In genomic region chr16:31476305-31477219, GRCh38 we compare ENCODE assay signal across 1 cellular context.
TF ChIP-seq lines count a peak whose summit lies in the region.

No MANE protein-coding gene starts in this region.

TF ChIP-seq in H1, 55 proteins besides CTCF, POLR2A, EP300 and RAD21:
- TF ChIP-seq PHF8 (conservative IDR thresholded peaks at IDR 0.05; ENCODE audit: low read depth, low read length): peak; percentile 77
- no peak for TF ChIP-seq HDAC2 (IDR thresholded peaks at IDR 0.05; ENCODE audit: borderline replicate concordance in 1 of 2, low read depth in 2 of 2, low read length in 2 of 2)
- TF ChIP-seq KDM4A (IDR thresholded peaks at IDR 0.05; ENCODE audit: low read depth, low read length, severe bottlenecking): peak; percentile 84
- TF ChIP-seq, protein P1, sequence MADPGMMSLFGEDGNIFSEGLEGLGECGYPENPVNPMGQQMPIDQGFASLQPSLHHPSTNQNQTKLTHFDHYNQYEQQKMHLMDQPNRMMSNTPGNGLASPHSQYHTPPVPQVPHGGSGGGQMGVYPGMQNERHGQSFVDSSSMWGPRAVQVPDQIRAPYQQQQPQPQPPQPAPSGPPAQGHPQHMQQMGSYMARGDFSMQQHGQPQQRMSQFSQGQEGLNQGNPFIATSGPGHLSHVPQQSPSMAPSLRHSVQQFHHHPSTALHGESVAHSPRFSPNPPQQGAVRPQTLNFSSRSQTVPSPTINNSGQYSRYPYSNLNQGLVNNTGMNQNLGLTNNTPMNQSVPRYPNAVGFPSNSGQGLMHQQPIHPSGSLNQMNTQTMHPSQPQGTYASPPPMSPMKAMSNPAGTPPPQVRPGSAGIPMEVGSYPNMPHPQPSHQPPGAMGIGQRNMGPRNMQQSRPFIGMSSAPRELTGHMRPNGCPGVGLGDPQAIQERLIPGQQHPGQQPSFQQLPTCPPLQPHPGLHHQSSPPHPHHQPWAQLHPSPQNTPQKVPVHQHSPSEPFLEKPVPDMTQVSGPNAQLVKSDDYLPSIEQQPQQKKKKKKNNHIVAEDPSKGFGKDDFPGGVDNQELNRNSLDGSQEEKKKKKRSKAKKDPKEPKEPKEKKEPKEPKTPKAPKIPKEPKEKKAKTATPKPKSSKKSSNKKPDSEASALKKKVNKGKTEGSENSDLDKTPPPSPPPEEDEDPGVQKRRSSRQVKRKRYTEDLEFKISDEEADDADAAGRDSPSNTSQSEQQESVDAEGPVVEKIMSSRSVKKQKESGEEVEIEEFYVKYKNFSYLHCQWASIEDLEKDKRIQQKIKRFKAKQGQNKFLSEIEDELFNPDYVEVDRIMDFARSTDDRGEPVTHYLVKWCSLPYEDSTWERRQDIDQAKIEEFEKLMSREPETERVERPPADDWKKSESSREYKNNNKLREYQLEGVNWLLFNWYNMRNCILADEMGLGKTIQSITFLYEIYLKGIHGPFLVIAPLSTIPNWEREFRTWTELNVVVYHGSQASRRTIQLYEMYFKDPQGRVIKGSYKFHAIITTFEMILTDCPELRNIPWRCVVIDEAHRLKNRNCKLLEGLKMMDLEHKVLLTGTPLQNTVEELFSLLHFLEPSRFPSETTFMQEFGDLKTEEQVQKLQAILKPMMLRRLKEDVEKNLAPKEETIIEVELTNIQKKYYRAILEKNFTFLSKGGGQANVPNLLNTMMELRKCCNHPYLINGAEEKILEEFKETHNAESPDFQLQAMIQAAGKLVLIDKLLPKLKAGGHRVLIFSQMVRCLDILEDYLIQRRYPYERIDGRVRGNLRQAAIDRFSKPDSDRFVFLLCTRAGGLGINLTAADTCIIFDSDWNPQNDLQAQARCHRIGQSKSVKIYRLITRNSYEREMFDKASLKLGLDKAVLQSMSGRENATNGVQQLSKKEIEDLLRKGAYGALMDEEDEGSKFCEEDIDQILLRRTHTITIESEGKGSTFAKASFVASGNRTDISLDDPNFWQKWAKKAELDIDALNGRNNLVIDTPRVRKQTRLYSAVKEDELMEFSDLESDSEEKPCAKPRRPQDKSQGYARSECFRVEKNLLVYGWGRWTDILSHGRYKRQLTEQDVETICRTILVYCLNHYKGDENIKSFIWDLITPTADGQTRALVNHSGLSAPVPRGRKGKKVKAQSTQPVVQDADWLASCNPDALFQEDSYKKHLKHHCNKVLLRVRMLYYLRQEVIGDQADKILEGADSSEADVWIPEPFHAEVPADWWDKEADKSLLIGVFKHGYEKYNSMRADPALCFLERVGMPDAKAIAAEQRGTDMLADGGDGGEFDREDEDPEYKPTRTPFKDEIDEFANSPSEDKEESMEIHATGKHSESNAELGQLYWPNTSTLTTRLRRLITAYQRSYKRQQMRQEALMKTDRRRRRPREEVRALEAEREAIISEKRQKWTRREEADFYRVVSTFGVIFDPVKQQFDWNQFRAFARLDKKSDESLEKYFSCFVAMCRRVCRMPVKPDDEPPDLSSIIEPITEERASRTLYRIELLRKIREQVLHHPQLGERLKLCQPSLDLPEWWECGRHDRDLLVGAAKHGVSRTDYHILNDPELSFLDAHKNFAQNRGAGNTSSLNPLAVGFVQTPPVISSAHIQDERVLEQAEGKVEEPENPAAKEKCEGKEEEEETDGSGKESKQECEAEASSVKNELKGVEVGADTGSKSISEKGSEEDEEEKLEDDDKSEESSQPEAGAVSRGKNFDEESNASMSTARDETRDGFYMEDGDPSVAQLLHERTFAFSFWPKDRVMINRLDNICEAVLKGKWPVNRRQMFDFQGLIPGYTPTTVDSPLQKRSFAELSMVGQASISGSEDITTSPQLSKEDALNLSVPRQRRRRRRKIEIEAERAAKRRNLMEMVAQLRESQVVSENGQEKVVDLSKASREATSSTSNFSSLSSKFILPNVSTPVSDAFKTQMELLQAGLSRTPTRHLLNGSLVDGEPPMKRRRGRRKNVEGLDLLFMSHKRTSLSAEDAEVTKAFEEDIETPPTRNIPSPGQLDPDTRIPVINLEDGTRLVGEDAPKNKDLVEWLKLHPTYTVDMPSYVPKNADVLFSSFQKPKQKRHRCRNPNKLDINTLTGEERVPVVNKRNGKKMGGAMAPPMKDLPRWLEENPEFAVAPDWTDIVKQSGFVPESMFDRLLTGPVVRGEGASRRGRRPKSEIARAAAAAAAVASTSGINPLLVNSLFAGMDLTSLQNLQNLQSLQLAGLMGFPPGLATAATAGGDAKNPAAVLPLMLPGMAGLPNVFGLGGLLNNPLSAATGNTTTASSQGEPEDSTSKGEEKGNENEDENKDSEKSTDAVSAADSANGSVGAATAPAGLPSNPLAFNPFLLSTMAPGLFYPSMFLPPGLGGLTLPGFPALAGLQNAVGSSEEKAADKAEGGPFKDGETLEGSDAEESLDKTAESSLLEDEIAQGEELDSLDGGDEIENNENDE (IDR thresholded peaks at IDR 0.05; ENCODE audit: insufficient replicate concordance, low read length): no peak
- peak; percentile 32; the same call in 1 of the 2 replicates for TF ChIP-seq POLR2AphosphoS5 (IDR thresholded peaks at IDR 0.05; ENCODE audit: low read depth, low read length)
- no peak for TF ChIP-seq KDM5A (IDR thresholded peaks at IDR 0.05; ENCODE audit: low read length)
- peak; percentile 59 for TF ChIP-seq TAF7 (optimal IDR thresholded peaks at IDR 0.05; ENCODE audit: borderline replicate concordance, low read depth, low read length)
- TF ChIP-seq CBX5 (IDR thresholded peaks at IDR 0.05; ENCODE audit: low read depth, low read length): no peak
- peak; percentile 53; the same call in 1 of the 2 replicates for TF ChIP-seq TAF1 (IDR thresholded peaks at IDR 0.05; ENCODE audit: low read depth, low read length)
- no peak for TF ChIP-seq JUN (IDR thresholded peaks at IDR 0.05; ENCODE audit: low read depth, low read length)
- no peak for TF ChIP-seq KDM1A (IDR thresholded peaks at IDR 0.05; ENCODE audit: borderline replicate concordance, low read length)
- no peak for TF ChIP-seq SAP30 (IDR thresholded peaks at IDR 0.05; ENCODE audit: insufficient read depth, insufficient replicate concordance, low read length)
- TF ChIP-seq TBP (IDR thresholded peaks at IDR 0.05; ENCODE audit: low read depth, low read length): peak; percentile 62; the same call in 1 of the 2 replicates
- TF ChIP-seq RBBP5 (IDR thresholded peaks at IDR 0.05; ENCODE audit: borderline replicate concordance, low read depth, low read length): no peak; the same call in 1 of the 2 replicates
- TF ChIP-seq ASH2L (IDR thresholded peaks at IDR 0.05; ENCODE audit: low read length): peak; percentile 81
- no peak for TF ChIP-seq NANOG (IDR thresholded peaks at IDR 0.05; ENCODE audit: insufficient read depth, low read depth, low read length, poor library complexity, severe bottlenecking)
- TF ChIP-seq HDAC6 (IDR thresholded peaks at IDR 0.05; ENCODE audit: low read depth, low read length): no peak
- peak; percentile 8; the same call in 1 of the 2 replicates for TF ChIP-seq MAFK (IDR thresholded peaks at IDR 0.05; ENCODE audit: low read depth, low read length)
- TF ChIP-seq EZH2 (IDR thresholded peaks at IDR 0.05; ENCODE audit: low read depth, low read length, severe bottlenecking): peak; percentile 16
- TF ChIP-seq FOSL1 (IDR thresholded peaks at IDR 0.05; ENCODE audit: insufficient read depth, low read depth, low read length): no peak
TF ChIP-seq in H1: peak in this region for 9.
